Comparison of ENCODE assay signal across 13 cellular contexts in the genomic region with DNA sequence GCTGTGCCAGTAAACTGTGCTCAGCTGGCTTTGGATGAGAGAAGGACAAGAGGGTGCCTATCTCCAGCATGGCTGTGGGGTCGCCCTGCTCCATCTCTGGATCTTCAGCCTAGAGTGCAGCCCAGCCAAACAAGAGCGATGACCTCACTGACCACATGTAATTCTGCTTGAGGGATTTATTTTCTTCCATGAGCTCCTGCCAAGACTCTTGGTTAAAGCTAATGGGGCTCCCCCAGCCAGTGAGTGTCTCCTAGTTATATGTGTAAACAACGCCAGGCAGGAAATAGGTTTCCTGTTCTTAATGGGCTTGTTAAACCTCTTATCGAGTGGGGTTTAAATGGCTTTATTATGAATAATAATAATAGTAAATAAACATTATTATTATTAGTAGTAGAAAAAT.
A peak's percentile ranks its signal among the peaks of the same experiment; 100 is the strongest.
DNase-seq lines count a peak whose midpoint lies in the region; ATAC-seq lines count a peak whose summit lies in the region.
"Had no signal": no experiment of that assay in that cellular context is flagged by ENCODE, and none has a peak within 500 bp of the region (broad histone marks: within the 10 kb centered on the region; RNA-seq: fewer than 3 reads in every experiment).

No MANE protein-coding gene starts in this region.

- ATAC-seq in Right ventricle myocardium inferior = no peak

- intact Hi-C loops in Right ventricle myocardium inferior (cut with DNase I) = loop anchor here (5.0 to 10.0 kb wide), 2 partner anchors 543 to 705 kb away; no protein-coding TSS in a partner anchor
- intact Hi-C loops in head of caudate nucleus (cut with DNase I) = loop anchor here (5.0 kb wide), 1 partner anchor 120 kb away; no protein-coding TSS in a partner anchor

- DNase-seq in AG20443 (ENCODE audit: low spot score) (peak; percentile 23), H4 (ENCODE audit: low spot score) (peak; percentile 43), RPMI7951 (ENCODE audit: low read depth) (peak; percentile 2), myocyte (ENCODE audit: low read depth) (peak; percentile 76), Right ventricle myocardium inferior (ENCODE audit: missing footprints) (no peak), NCI-H226 (no peak), head of caudate nucleus (no peak)
- DNase-seq in stimulated activated CD4-positive, alpha-beta T cell treated with anti-CD3 and anti-CD28 coated beads, Interleukin-4, amount 100 ng/mL, for 4 hours = no peak
- DNase-seq: activated CD4-positive, alpha-beta T cell treated with anti-CD3 and anti-CD28 coated beads, Interleukin-2, amount 10 ng/mL, durations not matched to agents 7 days and 5 days; activated CD8-positive, alpha-beta memory T cell treated with anti-CD3 and anti-CD28 coated beads, Interleukin-2, amount 50 U/mL, for 48 hours; activated effector memory CD4-positive, alpha-beta T cell treated with anti-CD3 and anti-CD28 coated beads, Interleukin-2, amount 50 U/mL, for 16 hours; Right ventricle myocardium superior; upper lobe of right lung had no signal

Comparison
In these comparisons a context has a peak if more than half of its experiments do, and no peak if none do; other contexts are left out.
1. DNase-seq: peak in AG20443 (single experiment), H4 (single experiment), RPMI7951 (single experiment) and myocyte (single experiment); none in stimulated activated CD4-positive, alpha-beta T cell treated with anti-CD3 and anti-CD28 coated beads, Interleukin-4, amount 100 ng/mL, for 4 hours (0 of 2), Right ventricle myocardium inferior (single experiment), NCI-H226 (single experiment) and head of caudate nucleus (0 of 42).